In the genomic region with DNA sequence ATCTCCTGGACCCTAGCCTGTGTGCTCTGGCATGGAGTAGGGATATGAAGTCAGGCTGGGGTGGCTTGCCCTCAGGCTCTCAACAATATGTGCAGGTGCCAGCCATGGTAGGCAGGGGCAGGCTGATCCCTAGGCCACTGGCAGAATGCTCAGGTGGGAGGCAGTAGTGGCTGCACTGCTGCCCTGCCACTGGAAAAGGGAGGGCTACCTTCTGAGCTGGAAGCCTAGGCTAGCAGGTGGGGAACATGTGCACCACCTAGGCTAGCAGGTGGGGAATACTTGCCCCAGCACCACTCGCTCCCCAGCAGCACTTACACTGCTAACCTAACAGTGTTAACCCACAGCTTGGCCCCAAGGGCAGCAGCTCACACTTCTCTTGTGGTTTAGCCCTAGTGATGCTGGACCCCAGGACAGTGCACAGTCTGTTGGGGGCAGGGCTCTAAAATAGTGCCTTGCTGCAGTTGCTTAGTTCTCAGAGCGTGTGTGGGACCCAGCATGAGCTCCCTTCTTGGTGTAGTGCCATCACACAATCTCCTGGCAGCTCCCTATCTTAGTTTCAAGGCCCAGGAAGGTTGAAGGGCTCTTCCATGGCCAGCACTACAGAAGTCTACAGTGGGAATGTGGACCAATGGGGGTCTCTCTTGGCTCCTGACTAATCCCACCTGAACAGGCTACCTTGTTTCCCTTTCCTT, we compare ENCODE assay signal across 1 cellular context.
TF ChIP-seq lines count a peak whose summit lies in the region.

No MANE protein-coding gene starts in this region.

TF ChIP-seq in GM23338, 12 proteins besides CTCF, POLR2A, EP300 and RAD21 (continued from another document):
- TF ChIP-seq, protein P1, sequence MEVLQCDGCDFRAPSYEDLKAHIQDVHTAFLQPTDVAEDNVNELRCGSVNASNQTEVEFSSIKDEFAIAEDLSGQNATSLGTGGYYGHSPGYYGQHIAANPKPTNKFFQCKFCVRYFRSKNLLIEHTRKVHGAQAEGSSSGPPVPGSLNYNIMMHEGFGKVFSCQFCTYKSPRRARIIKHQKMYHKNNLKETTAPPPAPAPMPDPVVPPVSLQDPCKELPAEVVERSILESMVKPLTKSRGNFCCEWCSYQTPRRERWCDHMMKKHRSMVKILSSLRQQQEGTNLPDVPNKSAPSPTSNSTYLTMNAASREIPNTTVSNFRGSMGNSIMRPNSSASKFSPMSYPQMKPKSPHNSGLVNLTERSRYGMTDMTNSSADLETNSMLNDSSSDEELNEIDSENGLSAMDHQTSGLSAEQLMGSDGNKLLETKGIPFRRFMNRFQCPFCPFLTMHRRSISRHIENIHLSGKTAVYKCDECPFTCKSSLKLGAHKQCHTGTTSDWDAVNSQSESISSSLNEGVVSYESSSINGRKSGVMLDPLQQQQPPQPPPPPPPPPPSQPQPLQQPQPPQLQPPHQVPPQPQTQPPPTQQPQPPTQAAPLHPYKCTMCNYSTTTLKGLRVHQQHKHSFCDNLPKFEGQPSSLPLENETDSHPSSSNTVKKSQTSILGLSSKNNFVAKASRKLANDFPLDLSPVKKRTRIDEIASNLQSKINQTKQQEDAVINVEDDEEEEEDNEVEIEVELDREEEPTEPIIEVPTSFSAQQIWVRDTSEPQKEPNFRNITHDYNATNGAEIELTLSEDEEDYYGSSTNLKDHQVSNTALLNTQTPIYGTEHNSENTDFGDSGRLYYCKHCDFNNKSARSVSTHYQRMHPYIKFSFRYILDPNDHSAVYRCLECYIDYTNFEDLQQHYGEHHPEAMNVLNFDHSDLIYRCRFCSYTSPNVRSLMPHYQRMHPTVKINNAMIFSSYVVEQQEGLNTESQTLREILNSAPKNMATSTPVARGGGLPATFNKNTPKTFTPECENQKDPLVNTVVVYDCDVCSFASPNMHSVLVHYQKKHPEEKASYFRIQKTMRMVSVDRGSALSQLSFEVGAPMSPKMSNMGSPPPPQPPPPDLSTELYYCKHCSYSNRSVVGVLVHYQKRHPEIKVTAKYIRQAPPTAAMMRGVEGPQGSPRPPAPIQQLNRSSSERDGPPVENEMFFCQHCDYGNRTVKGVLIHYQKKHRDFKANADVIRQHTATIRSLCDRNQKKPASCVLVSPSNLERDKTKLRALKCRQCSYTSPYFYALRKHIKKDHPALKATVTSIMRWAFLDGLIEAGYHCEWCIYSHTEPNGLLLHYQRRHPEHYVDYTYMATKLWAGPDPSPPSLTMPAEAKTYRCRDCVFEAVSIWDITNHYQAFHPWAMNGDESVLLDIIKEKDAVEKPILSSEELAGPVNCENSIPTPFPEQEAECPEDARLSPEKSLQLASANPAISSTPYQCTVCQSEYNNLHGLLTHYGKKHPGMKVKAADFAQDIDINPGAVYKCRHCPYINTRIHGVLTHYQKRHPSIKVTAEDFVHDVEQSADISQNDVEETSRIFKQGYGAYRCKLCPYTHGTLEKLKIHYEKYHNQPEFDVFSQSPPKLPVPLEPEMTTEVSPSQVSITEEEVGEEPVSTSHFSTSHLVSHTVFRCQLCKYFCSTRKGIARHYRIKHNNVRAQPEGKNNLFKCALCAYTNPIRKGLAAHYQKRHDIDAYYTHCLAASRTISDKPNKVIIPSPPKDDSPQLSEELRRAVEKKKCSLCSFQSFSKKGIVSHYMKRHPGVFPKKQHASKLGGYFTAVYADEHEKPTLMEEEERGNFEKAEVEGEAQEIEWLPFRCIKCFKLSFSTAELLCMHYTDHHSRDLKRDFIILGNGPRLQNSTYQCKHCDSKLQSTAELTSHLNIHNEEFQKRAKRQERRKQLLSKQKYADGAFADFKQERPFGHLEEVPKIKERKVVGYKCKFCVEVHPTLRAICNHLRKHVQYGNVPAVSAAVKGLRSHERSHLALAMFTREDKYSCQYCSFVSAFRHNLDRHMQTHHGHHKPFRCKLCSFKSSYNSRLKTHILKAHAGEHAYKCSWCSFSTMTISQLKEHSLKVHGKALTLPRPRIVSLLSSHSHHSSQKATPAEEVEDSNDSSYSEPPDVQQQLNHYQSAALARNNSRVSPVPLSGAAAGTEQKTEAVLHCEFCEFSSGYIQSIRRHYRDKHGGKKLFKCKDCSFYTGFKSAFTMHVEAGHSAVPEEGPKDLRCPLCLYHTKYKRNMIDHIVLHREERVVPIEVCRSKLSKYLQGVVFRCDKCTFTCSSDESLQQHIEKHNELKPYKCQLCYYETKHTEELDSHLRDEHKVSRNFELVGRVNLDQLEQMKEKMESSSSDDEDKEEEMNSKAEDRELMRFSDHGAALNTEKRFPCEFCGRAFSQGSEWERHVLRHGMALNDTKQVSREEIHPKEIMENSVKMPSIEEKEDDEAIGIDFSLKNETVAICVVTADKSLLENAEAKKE (CRISPR knock-in tag; IDR thresholded peaks at IDR 0.05), result no peak
- no peak for TF ChIP-seq CREB1 (CRISPR knock-in tag; IDR thresholded peaks at IDR 0.05; ENCODE audit: low read depth)
- TF ChIP-seq, protein P2, sequence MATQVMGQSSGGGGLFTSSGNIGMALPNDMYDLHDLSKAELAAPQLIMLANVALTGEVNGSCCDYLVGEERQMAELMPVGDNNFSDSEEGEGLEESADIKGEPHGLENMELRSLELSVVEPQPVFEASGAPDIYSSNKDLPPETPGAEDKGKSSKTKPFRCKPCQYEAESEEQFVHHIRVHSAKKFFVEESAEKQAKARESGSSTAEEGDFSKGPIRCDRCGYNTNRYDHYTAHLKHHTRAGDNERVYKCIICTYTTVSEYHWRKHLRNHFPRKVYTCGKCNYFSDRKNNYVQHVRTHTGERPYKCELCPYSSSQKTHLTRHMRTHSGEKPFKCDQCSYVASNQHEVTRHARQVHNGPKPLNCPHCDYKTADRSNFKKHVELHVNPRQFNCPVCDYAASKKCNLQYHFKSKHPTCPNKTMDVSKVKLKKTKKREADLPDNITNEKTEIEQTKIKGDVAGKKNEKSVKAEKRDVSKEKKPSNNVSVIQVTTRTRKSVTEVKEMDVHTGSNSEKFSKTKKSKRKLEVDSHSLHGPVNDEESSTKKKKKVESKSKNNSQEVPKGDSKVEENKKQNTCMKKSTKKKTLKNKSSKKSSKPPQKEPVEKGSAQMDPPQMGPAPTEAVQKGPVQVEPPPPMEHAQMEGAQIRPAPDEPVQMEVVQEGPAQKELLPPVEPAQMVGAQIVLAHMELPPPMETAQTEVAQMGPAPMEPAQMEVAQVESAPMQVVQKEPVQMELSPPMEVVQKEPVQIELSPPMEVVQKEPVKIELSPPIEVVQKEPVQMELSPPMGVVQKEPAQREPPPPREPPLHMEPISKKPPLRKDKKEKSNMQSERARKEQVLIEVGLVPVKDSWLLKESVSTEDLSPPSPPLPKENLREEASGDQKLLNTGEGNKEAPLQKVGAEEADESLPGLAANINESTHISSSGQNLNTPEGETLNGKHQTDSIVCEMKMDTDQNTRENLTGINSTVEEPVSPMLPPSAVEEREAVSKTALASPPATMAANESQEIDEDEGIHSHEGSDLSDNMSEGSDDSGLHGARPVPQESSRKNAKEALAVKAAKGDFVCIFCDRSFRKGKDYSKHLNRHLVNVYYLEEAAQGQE (IDR thresholded peaks at IDR 0.05; ENCODE audit: unreplicated experiment), result no peak
- no peak for TF ChIP-seq POLR2AphosphoS5 (IDR thresholded peaks at IDR 0.05; ENCODE audit: low read depth)
